In the genomic region with DNA sequence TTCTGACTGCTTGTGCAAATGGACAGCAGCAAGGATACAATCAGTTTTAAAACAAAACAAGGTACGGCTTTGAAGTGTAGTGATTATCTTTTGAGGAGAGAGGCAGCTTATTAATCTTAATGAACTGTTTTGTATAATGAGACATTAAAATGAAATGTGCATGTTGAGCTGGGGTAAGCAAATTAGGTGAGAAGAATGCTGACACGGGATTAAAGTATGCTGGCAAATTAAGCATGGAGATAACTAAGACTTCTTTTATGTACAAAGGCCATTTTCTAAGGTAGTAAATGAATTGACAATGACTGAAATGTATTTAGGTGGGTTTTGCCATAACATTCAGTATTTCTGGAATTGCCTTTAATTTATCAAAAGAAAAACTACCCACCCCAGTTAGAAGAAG, we compare ENCODE assay signal across 17 cellular contexts. TPM values are rescaled to one million over a fixed set of nuclear protein-coding genes. Genes with fewer than 3 reads are reported as not detected.
A peak's percentile ranks its signal among the peaks of the same experiment; 100 is the strongest.
DNase-seq lines count a peak whose midpoint lies in the region; ATAC-seq, FAIRE-seq and TF ChIP-seq lines count a peak whose summit lies in the region.
"Had no signal": no experiment of that assay in that cellular context is flagged by ENCODE, and none has a peak within 500 bp of the region (broad histone marks: within the 10 kb centered on the region; RNA-seq: fewer than 3 reads in every experiment).

No MANE protein-coding gene starts in this region.

- H3K27me3 ChIP-seq in HepG2 (ENCODE audit: control insufficient read depth in 1 of 2, insufficient read depth in 2 of 2, low read length in 2 of 2), result no peaks in the 10 kb centered on the region
- H3K27me3 ChIP-seq in right lobe of liver, result no peaks in the 10 kb centered on the region
- no peaks in the 10 kb centered on the region for H3K27me3 ChIP-seq in MM.1S (replicated peaks; ENCODE audit: insufficient read depth, low read length)
- no peaks in the 10 kb centered on the region for H3K27me3 ChIP-seq in SU-DHL-6 (ENCODE audit: low read length)
- H3K27me3 ChIP-seq in testis, result no peaks in the 10 kb centered on the region
- H3K27me3 ChIP-seq in HAP-1 (ENCODE audit: low read depth), result no peaks in the 10 kb centered on the region
- H3K27me3 ChIP-seq: BLaER1 treated with 17β-estradiol and CSF1 and Interleukin-3, amounts not matched to agents 10 nM and 100 nM had no signal

- CTCF ChIA-PET in HepG2 (lab: Yijun Ruan, JAX; ENCODE audit: low intra/inter-chr PET ratio, low total read pairs), result no interaction called here

- BruUV-seq in HepG2 (replicated peaks; lab: Mats Ljungman, UMichigan), result no TSS peak

- DNase-seq in HepG2 (ENCODE audit: low spot score), result no peak
- no peak for DNase-seq in right lobe of liver
- no peak for DNase-seq in MM.1S
- no peak for DNase-seq in substantia nigra (lab: John Stamatoyannopoulos, UW)
- no peak for DNase-seq in HTR-8/SVneo (ENCODE audit: insufficient read length, low spot score)
- no peak for DNase-seq in testis
- no peak for DNase-seq in HAP-1 (ENCODE audit: low spot score in 2 of 2)
- DNase-seq: 8988T; CD8-positive, alpha-beta T cell; DMS 273 treated with DMSO at 0.1 percent for 48 hours; H7; KG1 had no signal

- H3K9me3 ChIP-seq in HepG2 (ENCODE audit: low read length) (no peaks in the 10 kb centered on the region), right lobe of liver (no peaks in the 10 kb centered on the region), MM.1S (replicated peaks; ENCODE audit: insufficient read depth, low read length) (no peaks in the 10 kb centered on the region), SU-DHL-6 (ENCODE audit: insufficient read depth, low read length) (no peaks in the 10 kb centered on the region), testis (no peaks in the 10 kb centered on the region), HAP-1 (no peaks in the 10 kb centered on the region)
- H3K9me3 ChIP-seq: BLaER1 treated with 17β-estradiol and CSF1 and Interleukin-3, amounts not matched to agents 10 nM and 100 nM had no signal

- POLR2A ChIA-PET in HepG2 (lab: Yijun Ruan, JAX), result interaction anchor here (2.0 to 2.2 kb wide), 3 partner anchors 9 to 21 kb away, joined by 7 to 8 read pairs (median 7); a partner anchor contains a TSS

- peaks cover 6% of the 10 kb centered on the region for H4K20me1 ChIP-seq in HepG2 (ENCODE audit: insufficient read depth, low read length)
- H4K20me1 ChIP-seq in MM.1S (ENCODE audit: insufficient read depth, low read length), result no peaks in the 10 kb centered on the region
- peaks cover 7% of the 10 kb centered on the region; the same call in 1 of the 2 replicates for H4K20me1 ChIP-seq in SU-DHL-6 (ENCODE audit: low read depth, low read length)

- no peak overlapping the region for H3K4me3 ChIP-seq in HepG2 (replicated peaks in 1 of 3; ENCODE audit: insufficient read depth in 1 of 3, low read depth in 2 of 3, low read length in 3 of 3)
- no peak overlapping the region for H3K4me3 ChIP-seq in right lobe of liver
- no peak overlapping the region for H3K4me3 ChIP-seq in MM.1S (ENCODE audit: low read length)
- no peak overlapping the region for H3K4me3 ChIP-seq in SU-DHL-6 (ENCODE audit: insufficient read depth, low read length, poor library complexity, severe bottlenecking)
- H3K4me3 ChIP-seq in testis, result no peak overlapping the region
- H3K4me3 ChIP-seq in HAP-1, result no peak overlapping the region
- H3K4me3 ChIP-seq: BLaER1 treated with 17β-estradiol and CSF1 and Interleukin-3, amounts not matched to agents 10 nM and 100 nM; GM23338 had no signal

- H3K36me3 ChIP-seq in HepG2 (replicated peaks in 1 of 2; ENCODE audit: control insufficient read depth in 1 of 2, insufficient read depth in 2 of 2, low read length in 2 of 2), result peaks cover 41 to 78% of the 10 kb centered on the region in 2 experiments
- peaks cover 16 to 69% (median 30%) of the 10 kb centered on the region in 4 donors for H3K36me3 ChIP-seq in right lobe of liver
- H3K36me3 ChIP-seq in MM.1S (replicated peaks; ENCODE audit: insufficient read depth, low read length), result peaks cover 7% of the 10 kb centered on the region; the same call in 1 of the 2 replicates
- peaks cover 29% of the 10 kb centered on the region for H3K36me3 ChIP-seq in SU-DHL-6 (ENCODE audit: low read length)
- H3K36me3 ChIP-seq in testis (ENCODE audit: low read depth, missing control alignments), result no peaks in the 10 kb centered on the region
- H3K36me3 ChIP-seq in HAP-1 (replicated peaks), result peaks cover 87% of the 10 kb centered on the region

- intact Hi-C loops in HepG2 (cut with micrococcal nuclease; ENCODE audit: unreplicated experiment), result no loop called here
- intact Hi-C loops in right lobe of liver (cut with DNase I), result no loop called here
- intact Hi-C loops in testis (cut with DNase I; ENCODE audit: low total_unique reads), result no loop called here

- TF ChIP-seq CTCF in HepG2 (CRISPR knock-in tag; IDR thresholded peaks at IDR 0.05) (no peak), right lobe of liver (IDR thresholded peaks at IDR 0.05) (no peak), MM.1S (IDR thresholded peaks at IDR 0.05; ENCODE audit: low read length) (no peak), SU-DHL-6 (IDR thresholded peaks at IDR 0.05; ENCODE audit: insufficient read depth, low read length, poor library complexity, severe bottlenecking) (no peak), testis (IDR thresholded peaks at IDR 0.05) (no peak)

- no peak overlapping the region for H3K27ac ChIP-seq in HepG2 (ENCODE audit: extremely low read length, insufficient read depth, low read length)
- no peak overlapping the region for H3K27ac ChIP-seq in right lobe of liver
- peak overlapping the region; percentile 82; the same call in 1 of the 2 replicates for H3K27ac ChIP-seq in MM.1S (ENCODE audit: low read length)
- H3K27ac ChIP-seq in SU-DHL-6 (ENCODE audit: low read depth, low read length), result peak overlapping the region; percentile 12; the same call in 1 of the 2 replicates
- H3K27ac ChIP-seq in substantia nigra (ENCODE audit: low read depth, low read length, poor library complexity, severe bottlenecking), result peak overlapping the region; percentile 31
- H3K27ac ChIP-seq in testis, result no peak overlapping the region
- H3K27ac ChIP-seq: BLaER1 treated with 17β-estradiol and CSF1 and Interleukin-3, amounts not matched to agents 10 nM and 100 nM had no signal

- in situ Hi-C loops in HepG2 (cut with HindIII; ENCODE audit: extremely low pct_ligation_motif_present, low pct_unique_long_range_greater_than_20kb) (no loop called here), HAP-1 (cut with MboI; ENCODE audit: low sequenced_read_pairs) (no loop called here)

- H3K9me2 ChIP-seq in MM.1S (replicated peaks; ENCODE audit: insufficient read depth, low read length) (no peaks in the 10 kb centered on the region), SU-DHL-6 (replicated peaks; ENCODE audit: insufficient read depth, low read length) (no peaks in the 10 kb centered on the region)

- H3K79me2 ChIP-seq in HepG2 (ENCODE audit: insufficient read depth, low read length) (peaks cover 30% of the 10 kb centered on the region), MM.1S (ENCODE audit: low read length) (peaks cover 62% of the 10 kb centered on the region), SU-DHL-6 (ENCODE audit: insufficient read depth, low read length) (peaks cover 30% of the 10 kb centered on the region)

- no peak for TF ChIP-seq RAD21 in HepG2 (CRISPR knock-in tag; IDR thresholded peaks at IDR 0.05)

- no peak for TF ChIP-seq POLR2A in HepG2 (IDR thresholded peaks at IDR 0.05; ENCODE audit: insufficient read depth in 1 of 2, low read depth in 2 of 2, low read length in 2 of 2)
- TF ChIP-seq POLR2A in right lobe of liver (IDR thresholded peaks at IDR 0.05), result no peak
- no peak for TF ChIP-seq POLR2A in testis (IDR thresholded peaks at IDR 0.05)

- no peak overlapping the region for H2AFZ ChIP-seq in HepG2 (ENCODE audit: low read length)
- H2AFZ ChIP-seq in MM.1S (ENCODE audit: low read length), result no peak overlapping the region
- H2AFZ ChIP-seq in SU-DHL-6 (ENCODE audit: low read depth, low read length, severe bottlenecking), result no peak overlapping the region
- H2AFZ ChIP-seq: GM23338 had no signal

- peaks cover 19% of the 10 kb centered on the region for H3K4me1 ChIP-seq in HepG2 (ENCODE audit: insufficient read depth, low read length)
- H3K4me1 ChIP-seq in right lobe of liver, result peaks cover 0 to 13% (median 5%) of the 10 kb centered on the region in 4 donors
- H3K4me1 ChIP-seq in MM.1S (ENCODE audit: low read length), result peaks cover 64% of the 10 kb centered on the region
- H3K4me1 ChIP-seq in testis, result no peaks in the 10 kb centered on the region
- H3K4me1 ChIP-seq in HAP-1, result peaks cover 7% of the 10 kb centered on the region; the same call in 1 of the 2 replicates

- H3K4me2 ChIP-seq in HepG2 (ENCODE audit: low read depth, low read length) (no peak overlapping the region), MM.1S (ENCODE audit: low read depth, low read length) (no peak overlapping the region), SU-DHL-6 (ENCODE audit: low read depth, low read length, poor library complexity, severe bottlenecking) (no peak overlapping the region)
- H3K4me2 ChIP-seq: GM23338 had no signal

- H3F3A ChIP-seq in MM.1S (ENCODE audit: insufficient read depth, low read length) (peaks cover 33% of the 10 kb centered on the region), SU-DHL-6 (ENCODE audit: insufficient read depth) (peaks cover 27% of the 10 kb centered on the region)

- 47% methylated on average over 2 of the region's 2 CpGs for WGBS in HepG2 (ENCODE audit: low lambda C conversion rate)
- 57% methylated on average over 2 of the region's 2 CpGs for WGBS in right lobe of liver (ENCODE audit: insufficient coverage, low coverage, low lambda C conversion rate, missing lambda C conversion rate)
- WGBS in testis, 2 donors, result 36 to 38% methylated on average over 2 of the region's 2 CpGs

- TF ChIP-seq EP300 in HepG2 (IDR thresholded peaks at IDR 0.05; ENCODE audit: low read depth in 2 of 2, low read length in 2 of 2) (no peak), HepG2 (CRISPR knock-in tag; IDR thresholded peaks at IDR 0.05; ENCODE audit: borderline replicate concordance) (no peak)

- ATAC-seq in HepG2, result no peak
- ATAC-seq in right lobe of liver, result no peak
- ATAC-seq: CD8-positive, alpha-beta T cell; GM23338 had no signal

- FAIRE-seq in HepG2 (lab: Jason Lieb, UNC) (no peak), HTR-8/SVneo (lab: Jason Lieb, UNC) (no peak)
- FAIRE-seq: G401.6, GM12891 had no signal

- H3K9ac ChIP-seq in HepG2 (ENCODE audit: insufficient read depth, low read depth, low read length), result no peak overlapping the region
- no peak overlapping the region for H3K9ac ChIP-seq in MM.1S (ENCODE audit: low read length)
- no peak overlapping the region for H3K9ac ChIP-seq in SU-DHL-6 (ENCODE audit: low read length)

RNA-seq across cellular contexts. Expression of a gene that starts 18.7 kb away (rescaled TPM):
- 132 and 179 TPM in 2 replicates for total RNA-seq in HepG2 (2016; rRNA removed; fragmentation: Illumina TruSeq; extraction: Trizol)
- 46.7 and 51.0 TPM in 2 replicates for total RNA-seq in HepG2 (2016; cell fraction: cytosol; rRNA removed; fragmentation: Illumina TruSeq; extraction: Trizol; ENCODE audit: low read depth)
- total RNA-seq in HepG2 (2016; cell fraction: insoluble cytoplasmic fraction; rRNA removed; fragmentation: Illumina TruSeq; extraction: Trizol), result 140 and 190 TPM in 2 replicates
- 65.8 and 75.9 TPM in 2 replicates for total RNA-seq in HepG2 (2016; cell fraction: membrane; rRNA removed; fragmentation: Illumina TruSeq; extraction: Trizol)
- total RNA-seq in HepG2 (2016; cell fraction: nucleus; rRNA removed; fragmentation: Illumina TruSeq; extraction: Trizol), result 79.3 and 85.4 TPM in 2 replicates
- 47.7 and 54.7 TPM in 2 replicates for polyA plus RNA-seq in HepG2 (2011; rRNA removed)
- polyA plus RNA-seq in HepG2 (2011; cell fraction: cytosol; rRNA removed), result 23.0 and 30.1 TPM in 2 replicates
- polyA plus RNA-seq in HepG2 (2011; cell fraction: nucleus; rRNA removed), result 24.7 and 29.9 TPM in 2 replicates
- polyA plus RNA-seq in HepG2 (2012), result 75.2 and 76.1 TPM in 2 replicates
- 45.0 and 48.2 TPM in 2 replicates for polyA plus RNA-seq in HepG2 (2016; cell fraction: cytosol; fragmentation: Illumina TruSeq; extraction: Trizol; ENCODE audit: low read depth)
- 221 and 228 TPM in 2 replicates for polyA plus RNA-seq in HepG2 (2016; cell fraction: insoluble cytoplasmic fraction; fragmentation: Illumina TruSeq; extraction: Trizol; ENCODE audit: low read depth)
- 64.6 and 70.7 TPM in 2 replicates for polyA plus RNA-seq in HepG2 (2016; cell fraction: membrane; fragmentation: Illumina TruSeq; extraction: Trizol; ENCODE audit: low read depth)
- polyA plus RNA-seq in HepG2 (2016; cell fraction: nucleus; fragmentation: Illumina TruSeq; extraction: Trizol; ENCODE audit: insufficient read depth, low read depth), result 97.9 and 98.9 TPM in 2 replicates
- 61.1 and 62.3 TPM in 2 replicates for polyA minus RNA-seq in HepG2 (2011; rRNA and poly(A)+ RNA removed; ENCODE audit: low replicate concordance)
- polyA minus RNA-seq in HepG2 (2011; cell fraction: cytosol; rRNA and poly(A)+ RNA removed), result 44.7 and 52.7 TPM in 2 replicates
- polyA minus RNA-seq in HepG2 (2011; cell fraction: nucleus; rRNA and poly(A)+ RNA removed), result 116 and 129 TPM in 2 replicates
- 10 to 100 TPM; 32.7 to 40.3 (median 35.2) TPM for total RNA-seq in right lobe of liver
- 10 to 100 TPM; 81.1 to 86.2 TPM for total RNA-seq in testis
- 94.3 TPM for polyA plus RNA-seq in testis (ENCODE audit: insufficient read depth, low read depth, low replicate concordance)

RNA-seq across cellular contexts. Expression of a gene that starts 21.4 kb away (rescaled TPM):
- 26.8 and 27.9 TPM in 2 replicates for total RNA-seq in HepG2 (2016; rRNA removed; fragmentation: Illumina TruSeq; extraction: Trizol)
- 17.3 and 18.4 TPM in 2 replicates for total RNA-seq in HepG2 (2016; cell fraction: cytosol; rRNA removed; fragmentation: Illumina TruSeq; extraction: Trizol; ENCODE audit: low read depth)
- total RNA-seq in HepG2 (2016; cell fraction: insoluble cytoplasmic fraction; rRNA removed; fragmentation: Illumina TruSeq; extraction: Trizol), result 21.1 and 25.4 TPM in 2 replicates
- 36.4 and 39.9 TPM in 2 replicates for total RNA-seq in HepG2 (2016; cell fraction: membrane; rRNA removed; fragmentation: Illumina TruSeq; extraction: Trizol)
- total RNA-seq in HepG2 (2016; cell fraction: nucleus; rRNA removed; fragmentation: Illumina TruSeq; extraction: Trizol), result 13.2 and 14.4 TPM in 2 replicates
- 42.0 and 48.5 TPM in 2 replicates for polyA plus RNA-seq in HepG2 (2011; rRNA removed)
- polyA plus RNA-seq in HepG2 (2011; cell fraction: cytosol; rRNA removed), result 38.1 and 38.8 TPM in 2 replicates
- 36.5 and 41.2 TPM in 2 replicates for polyA plus RNA-seq in HepG2 (2011; cell fraction: nucleus; rRNA removed)
- polyA plus RNA-seq in HepG2 (2012), result 23.6 and 24.0 TPM in 2 replicates
- 15.6 and 18.2 TPM in 2 replicates for polyA plus RNA-seq in HepG2 (2016; cell fraction: cytosol; fragmentation: Illumina TruSeq; extraction: Trizol; ENCODE audit: low read depth)
- 26.9 and 33.5 TPM in 2 replicates for polyA plus RNA-seq in HepG2 (2016; cell fraction: insoluble cytoplasmic fraction; fragmentation: Illumina TruSeq; extraction: Trizol; ENCODE audit: low read depth)
- 35.0 and 37.3 TPM in 2 replicates for polyA plus RNA-seq in HepG2 (2016; cell fraction: membrane; fragmentation: Illumina TruSeq; extraction: Trizol; ENCODE audit: low read depth)
- 29.9 and 31.9 TPM in 2 replicates for polyA plus RNA-seq in HepG2 (2016; cell fraction: nucleus; fragmentation: Illumina TruSeq; extraction: Trizol; ENCODE audit: insufficient read depth, low read depth)
- polyA minus RNA-seq in HepG2 (2011; rRNA and poly(A)+ RNA removed; ENCODE audit: low replicate concordance), result 47.3 TPM in 2 replicates
- 15.6 and 18.5 TPM in 2 replicates for polyA minus RNA-seq in HepG2 (2011; cell fraction: cytosol; rRNA and poly(A)+ RNA removed)
- polyA minus RNA-seq in HepG2 (2011; cell fraction: nucleus; rRNA and poly(A)+ RNA removed), result 15.3 and 17.8 TPM in 2 replicates
- total RNA-seq in right lobe of liver, result 10 to 100 TPM; 11.1 to 27.0 (median 12.3) TPM
- total RNA-seq in testis, result 100 to 1,000 TPM in 1 of 2 donors, 10 to 100 TPM in 1; 85.1 to 103 TPM
- polyA plus RNA-seq in testis (ENCODE audit: insufficient read depth, low read depth, low replicate concordance), result 65.4 TPM

RNA-seq across cellular contexts. Expression of a gene that starts 31.9 kb away (rescaled TPM):
- total RNA-seq in HepG2 (2016; rRNA removed; fragmentation: Illumina TruSeq; extraction: Trizol), result 161 and 170 TPM in 2 replicates
- total RNA-seq in HepG2 (2016; cell fraction: cytosol; rRNA removed; fragmentation: Illumina TruSeq; extraction: Trizol; ENCODE audit: low read depth), result 13.1 and 14.4 TPM in 2 replicates
- total RNA-seq in HepG2 (2016; cell fraction: insoluble cytoplasmic fraction; rRNA removed; fragmentation: Illumina TruSeq; extraction: Trizol), result 142 and 170 TPM in 2 replicates
- 61.3 and 66.7 TPM in 2 replicates for total RNA-seq in HepG2 (2016; cell fraction: membrane; rRNA removed; fragmentation: Illumina TruSeq; extraction: Trizol)
- 95.4 and 98.2 TPM in 2 replicates for total RNA-seq in HepG2 (2016; cell fraction: nucleus; rRNA removed; fragmentation: Illumina TruSeq; extraction: Trizol)
- 97.2 and 105 TPM in 2 replicates for polyA plus RNA-seq in HepG2 (2011; rRNA removed)
- 67.5 and 85.5 TPM in 2 replicates for polyA plus RNA-seq in HepG2 (2011; cell fraction: cytosol; rRNA removed)
- 104 and 124 TPM in 2 replicates for polyA plus RNA-seq in HepG2 (2011; cell fraction: nucleus; rRNA removed)
- polyA plus RNA-seq in HepG2 (2012), result 42.6 and 44.3 TPM in 2 replicates
- polyA plus RNA-seq in HepG2 (2016; cell fraction: cytosol; fragmentation: Illumina TruSeq; extraction: Trizol; ENCODE audit: low read depth), result 18.7 and 20.0 TPM in 2 replicates
- polyA plus RNA-seq in HepG2 (2016; cell fraction: insoluble cytoplasmic fraction; fragmentation: Illumina TruSeq; extraction: Trizol; ENCODE audit: low read depth), result 172 and 192 TPM in 2 replicates
- polyA plus RNA-seq in HepG2 (2016; cell fraction: membrane; fragmentation: Illumina TruSeq; extraction: Trizol; ENCODE audit: low read depth), result 49.0 TPM in 2 replicates
- polyA plus RNA-seq in HepG2 (2016; cell fraction: nucleus; fragmentation: Illumina TruSeq; extraction: Trizol; ENCODE audit: insufficient read depth, low read depth), result 178 and 180 TPM in 2 replicates
- 256 and 859 TPM in 2 replicates for polyA minus RNA-seq in HepG2 (2011; rRNA and poly(A)+ RNA removed; ENCODE audit: low replicate concordance)
- polyA minus RNA-seq in HepG2 (2011; cell fraction: cytosol; rRNA and poly(A)+ RNA removed), result 126 and 130 TPM in 2 replicates
- polyA minus RNA-seq in HepG2 (2011; cell fraction: nucleus; rRNA and poly(A)+ RNA removed), result 93.4 and 142 TPM in 2 replicates
- 10 to 100 TPM; 30.1 to 42.7 (median 33.0) TPM for total RNA-seq in right lobe of liver
- 10 to 100 TPM; 74.3 to 89.7 TPM for total RNA-seq in testis
- polyA plus RNA-seq in testis (ENCODE audit: insufficient read depth, low read depth, low replicate concordance), result 40.8 TPM

RNA-seq across cellular contexts. Expression of a gene that starts 51.9 kb away (rescaled TPM):
- total RNA-seq in HepG2 (2016; rRNA removed; fragmentation: Illumina TruSeq; extraction: Trizol) (0.83 and 1.1 TPM in 2 replicates), right lobe of liver (under 1 TPM; 0.06 to 0.42 (median 0.12) TPM), testis (10 to 100 TPM in 1 of 2 donors, 1 to 10 TPM in 1; 7.7 to 11.3 TPM)
- 0.09 and 0.10 TPM in 2 replicates for total RNA-seq in HepG2 (2016; cell fraction: cytosol; rRNA removed; fragmentation: Illumina TruSeq; extraction: Trizol; ENCODE audit: low read depth)
- 0.67 and 0.91 TPM in 2 replicates for total RNA-seq in HepG2 (2016; cell fraction: insoluble cytoplasmic fraction; rRNA removed; fragmentation: Illumina TruSeq; extraction: Trizol)
- 0.28 and 0.34 TPM in 2 replicates for total RNA-seq in HepG2 (2016; cell fraction: membrane; rRNA removed; fragmentation: Illumina TruSeq; extraction: Trizol)
- total RNA-seq in HepG2 (2016; cell fraction: nucleus; rRNA removed; fragmentation: Illumina TruSeq; extraction: Trizol), result 0.81 TPM in 2 replicates
- polyA plus RNA-seq in HepG2 (2011; rRNA removed) (0.87 and 1.4 TPM in 2 replicates), testis (ENCODE audit: insufficient read depth, low read depth, low replicate concordance) (2.8 TPM)
- polyA plus RNA-seq in HepG2 (2011; cell fraction: cytosol; rRNA removed), result 0.77 and 0.94 TPM in 2 replicates
- 1.7 and 2.6 TPM in 2 replicates for polyA plus RNA-seq in HepG2 (2011; cell fraction: nucleus; rRNA removed)
- 0.81 and 0.91 TPM in 2 replicates for polyA plus RNA-seq in HepG2 (2012)
- polyA plus RNA-seq in HepG2 (2016; cell fraction: cytosol; fragmentation: Illumina TruSeq; extraction: Trizol; ENCODE audit: low read depth), result 0.05 TPM in 1 of 2 replicates, not detected in the other
- polyA plus RNA-seq in HepG2 (2016; cell fraction: insoluble cytoplasmic fraction; fragmentation: Illumina TruSeq; extraction: Trizol; ENCODE audit: low read depth), result 0.34 and 0.68 TPM in 2 replicates
- 0.08 and 0.13 TPM in 2 replicates for polyA plus RNA-seq in HepG2 (2016; cell fraction: membrane; fragmentation: Illumina TruSeq; extraction: Trizol; ENCODE audit: low read depth)
- 1.6 and 1.7 TPM in 2 replicates for polyA plus RNA-seq in HepG2 (2016; cell fraction: nucleus; fragmentation: Illumina TruSeq; extraction: Trizol; ENCODE audit: insufficient read depth, low read depth)
- 0.56 and 2.3 TPM in 2 replicates for polyA minus RNA-seq in HepG2 (2011; rRNA and poly(A)+ RNA removed; ENCODE audit: low replicate concordance)
- polyA minus RNA-seq in HepG2 (2011; cell fraction: cytosol; rRNA and poly(A)+ RNA removed), result 0.79 and 0.89 TPM in 2 replicates
- polyA minus RNA-seq in HepG2 (2011; cell fraction: nucleus; rRNA and poly(A)+ RNA removed), result 0.77 and 1.1 TPM in 2 replicates

Comparison
In these comparisons a context has a peak if more than half of its experiments do, and no peak if none do; other contexts are left out.
1. H3K27ac ChIP-seq: peak in MM.1S (single experiment), SU-DHL-6 (single experiment) and substantia nigra (single experiment); none in HepG2 (single experiment), right lobe of liver (0 of 3) and testis (0 of 2).